ENCODE assay signal across 1 cellular context in genomic region chr10:45999955-46000354, GRCh38.
TF ChIP-seq lines count a peak whose summit lies in the region.
"Not testable (repeated sequence)": the region's sequence is repeated elsewhere in the genome, so short reads cannot be mapped to it uniquely, and the experiment has no call there.

No MANE protein-coding gene starts in this region.

TF ChIP-seq in K562, 482 proteins besides CTCF, POLR2A, EP300 and RAD21:
- TF ChIP-seq PBX2 (CRISPR knock-in tag; IDR thresholded peaks at IDR 0.05; ENCODE audit: low read depth), result not testable (repeated sequence)
- TF ChIP-seq PBX2 (tag; conservative IDR thresholded peaks at IDR 0.05; ENCODE audit: low read depth) (peak; percentile 72), PKNOX1 (IDR thresholded peaks at IDR 0.05) (peak; percentile 56), MEIS2 (IDR thresholded peaks at IDR 0.05; ENCODE audit: partially characterized antibody) (peak; percentile 74), ZBTB33 (CRISPR knock-in tag; IDR thresholded peaks at IDR 0.05) (peak; percentile 19; the same call in 1 of the 2 replicates)
